8 cellular contexts compared by ENCODE assay signal in the genomic region with DNA sequence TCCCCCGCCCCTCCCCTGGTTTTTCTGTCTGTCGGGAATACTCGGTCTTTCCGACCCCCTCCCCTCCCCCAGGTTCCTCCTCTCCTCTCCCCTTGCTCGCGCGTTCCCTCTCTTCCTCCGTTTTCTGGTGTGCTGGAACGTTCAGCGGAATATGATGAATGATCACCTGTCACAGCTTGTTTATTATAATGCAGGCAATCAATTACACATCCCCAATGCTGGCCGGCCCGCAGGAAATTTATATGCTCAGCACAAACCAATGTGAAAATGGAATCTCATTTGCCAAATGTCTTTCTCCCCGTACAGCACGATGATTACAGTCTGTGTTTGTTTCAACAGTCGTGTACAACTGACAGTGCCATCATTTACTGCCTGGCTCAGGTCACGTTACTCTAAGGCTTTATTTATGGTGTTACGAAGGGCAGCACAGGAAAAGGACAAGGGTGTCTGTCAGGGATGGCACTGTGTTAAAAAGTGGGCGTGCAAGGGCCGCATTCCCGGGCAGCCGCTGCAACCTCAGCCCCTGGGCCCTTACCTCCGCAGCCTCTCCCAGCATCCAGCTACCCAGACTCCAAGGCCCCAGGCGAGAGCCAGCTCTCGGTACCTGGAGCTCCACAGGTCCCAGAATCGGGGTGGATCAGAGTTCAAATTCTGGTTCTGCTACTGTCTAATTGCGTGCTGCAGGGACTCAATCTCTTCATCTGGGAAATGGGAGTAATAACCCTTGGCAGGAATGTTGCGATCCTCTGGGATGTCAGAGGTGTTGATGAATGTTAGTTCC. TPM values are rescaled to one million over a fixed set of nuclear protein-coding genes. Genes with fewer than 3 reads are reported as not detected.
DNase-seq lines count a peak whose midpoint lies in the region; TF ChIP-seq lines count a peak whose summit lies in the region.

No MANE protein-coding gene starts in this region.

- H3K4me1 ChIP-seq in SJCRH30 (0 out of 2 replicates have a peak, but pooled peaks cover 3% of the 10 kb centered on the region), neutrophil (ENCODE audit: control insufficient read depth in 1 of 2, insufficient read depth in 1 of 2, low read depth in 1 of 2, low read length in 1 of 2) (peaks cover 24 to 28% of the 10 kb centered on the region in 2 experiments)

- H3K27me3 ChIP-seq in SJCRH30 (0 out of 2 replicates have a peak, but pooled peaks cover 6% of the 10 kb centered on the region), neutrophil (no peaks in the 10 kb centered on the region)

- H3K9me3 ChIP-seq in SJCRH30 (replicated peaks) (no peaks in the 10 kb centered on the region), neutrophil (no peaks in the 10 kb centered on the region)

- TF ChIP-seq CTCF in epithelial cell of proximal tubule (conservative IDR thresholded peaks at IDR 0.05; ENCODE audit: low read depth, low read length) (no peak), neutrophil (IDR thresholded peaks at IDR 0.05) (no peak)

- H3K4me3 ChIP-seq in SJCRH30 = peak overlapping the region; percentile 50
- peak overlapping the region; percentile 88 for H3K4me3 ChIP-seq in epithelial cell of proximal tubule (ENCODE audit: low read depth, low read length)
- H3K4me3 ChIP-seq in neutrophil (ENCODE audit: low read depth in 1 of 2, low read length in 1 of 2) = peak overlapping the region; percentile 82 to 95

- H3K36me3 ChIP-seq in SJCRH30 (no peaks in the 10 kb centered on the region), neutrophil (no peaks in the 10 kb centered on the region)

- DNase-seq in NCI-H748 (lab: John Stamatoyannopoulos, UW; ENCODE audit: unreplicated experiment) (peak; percentile 46), NCI-H748 treated with DMSO at 0.1 percent for 48 hours (lab: John Stamatoyannopoulos, UW) (no peak), SJCRH30 (no peak), epithelial cell of proximal tubule (ENCODE audit: low read depth) (no peak), NCI-H2081 treated with DMSO at 0.1 percent for 48 hours (lab: John Stamatoyannopoulos, UW) (no peak), OCI-M2 (lab: John Stamatoyannopoulos, UW; ENCODE audit: unreplicated experiment) (no peak)
- no peak for DNase-seq in stimulated activated CD4-positive, alpha-beta T cell treated with anti-CD3 and anti-CD28 coated beads, Interleukin-4, amount 100 ng/mL, for 24 hours

- H3K27ac ChIP-seq in SJCRH30 (no peak overlapping the region), neutrophil (peak overlapping the region; percentile 89)

RNA-seq across cellular contexts. Expression of a gene that starts 24.6 kb away (rescaled TPM):
- total RNA-seq in SJCRH30 (2014; rRNA removed; shearing (Covaris generic)) = not detected in 2 replicates
- total RNA-seq in epithelial cell of proximal tubule = 0.29 TPM in 1 of 2 replicates, not detected in the other
